In the genomic region with DNA sequence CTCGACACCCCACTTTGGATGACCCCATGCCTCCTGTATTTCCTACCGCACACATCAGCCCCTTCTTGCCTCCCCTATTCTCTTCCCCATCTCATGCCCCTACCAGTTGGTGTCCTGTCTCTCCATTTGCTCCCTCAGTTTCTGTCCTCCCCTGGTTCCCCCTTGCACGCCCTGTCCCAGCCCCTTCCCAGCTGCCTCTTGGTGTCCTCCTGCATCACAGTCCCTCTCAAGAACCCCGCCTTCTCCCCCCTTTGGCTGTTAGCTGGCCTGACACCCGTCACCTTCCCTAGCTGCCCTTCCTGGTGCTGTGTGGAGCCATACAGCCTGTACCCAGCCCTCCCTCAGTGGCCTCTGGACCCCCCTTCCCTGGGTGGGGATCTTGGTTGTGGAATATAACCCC, we compare ENCODE assay signal across 8 cellular contexts. TPM values are rescaled to one million over a fixed set of nuclear protein-coding genes. Genes with fewer than 3 reads are reported as not detected.
A peak's percentile ranks its signal among the peaks of the same experiment; 100 is the strongest.
DNase-seq lines count a peak whose midpoint lies in the region; ATAC-seq and TF ChIP-seq lines count a peak whose summit lies in the region.

No MANE protein-coding gene starts in this region.

- POLR2A ChIA-PET in CD4-positive, alpha-beta T cell (lab: Charles Lee), result no interaction called here
- POLR2A ChIA-PET in Panc1 (lab: Charles Lee), result no interaction called here

- H3K27me3 ChIP-seq in CD4-positive, alpha-beta T cell (ENCODE audit: control insufficient read depth, insufficient read depth, low read length), result peaks cover 50% of the 10 kb centered on the region
- H3K27me3 ChIP-seq in Panc1 (ENCODE audit: control insufficient read depth, insufficient read depth, low read length), result peaks cover 11% of the 10 kb centered on the region

- H3K4me3 ChIP-seq in Panc1 (ENCODE audit: low read depth in 2 of 2, low read length in 2 of 2), result peak overlapping the region; percentile 43 to 45

- H3K4me1 ChIP-seq in Panc1 (ENCODE audit: control insufficient read depth, insufficient read depth, low read length), result peaks cover 3% of the 10 kb centered on the region

- H3K4me1 Mint-ChIP-seq in CD4-positive, alpha-beta T cell (ENCODE audit: low read depth), result peaks cover 7% of the 10 kb centered on the region
- H3K4me1 Mint-ChIP-seq in progenitor cell of endocrine pancreas (ENCODE audit: low read depth), result no peaks in the 10 kb centered on the region

- CTCF ChIA-PET in CD4-positive, alpha-beta T cell (lab: Charles Lee), result no interaction called here
- CTCF ChIA-PET in Panc1 (lab: Charles Lee), result interaction anchor here (0.7 kb wide), 1 partner anchor 48 kb away, joined by 3 read pairs; no protein-coding TSS in a partner anchor

- H3K36me3 ChIP-seq in Panc1 (ENCODE audit: control insufficient read depth, insufficient read depth, low read length), result no peaks in the 10 kb centered on the region

- peak overlapping the region; percentile 10 for H3K4me3 Mint-ChIP-seq in CD4-positive, alpha-beta T cell
- peak overlapping the region; percentile 46 for H3K4me3 Mint-ChIP-seq in progenitor cell of endocrine pancreas (ENCODE audit: low read depth)

- no peak for ATAC-seq in CD4-positive, alpha-beta T cell (ENCODE audit: poor library complexity)
- ATAC-seq in Panc1, result no peak

- in situ Hi-C loops in Panc1 (cut with HindIII; ENCODE audit: low pct_unique_long_range_greater_than_20kb, low sequenced_read_pairs), result no loop called here

- BruUV-seq in Panc1 (replicated peaks; lab: Mats Ljungman, UMichigan), result no TSS peak

- H3K36me3 Mint-ChIP-seq in CD4-positive, alpha-beta T cell (ENCODE audit: low read depth), result no peaks in the 10 kb centered on the region
- H3K36me3 Mint-ChIP-seq in progenitor cell of endocrine pancreas (ENCODE audit: insufficient read depth), result no peaks in the 10 kb centered on the region

- H3K27ac ChIP-seq in CD4-positive, alpha-beta T cell (ENCODE audit: low read depth, low read length), result no peak overlapping the region
- H3K27ac ChIP-seq in Panc1 (ENCODE audit: low read length), result no peak overlapping the region

- H3K27ac Mint-ChIP-seq in CD4-positive, alpha-beta T cell, result no peak overlapping the region
- no peak overlapping the region for H3K27ac Mint-ChIP-seq in progenitor cell of endocrine pancreas

- no peak for TF ChIP-seq CTCF in CD4-positive, alpha-beta T cell (IDR thresholded peaks at IDR 0.05)
- no peak for TF ChIP-seq CTCF in Panc1 (IDR thresholded peaks at IDR 0.05)
- no peak for TF ChIP-seq CTCF in progenitor cell of endocrine pancreas (IDR thresholded peaks at IDR 0.05; ENCODE audit: unreplicated experiment)

- H3K9me3 ChIP-seq in CD4-positive, alpha-beta T cell (ENCODE audit: control insufficient read depth, low read length), result no peaks in the 10 kb centered on the region
- no peaks in the 10 kb centered on the region for H3K9me3 ChIP-seq in Panc1 (ENCODE audit: control insufficient read depth, insufficient read depth, low read depth, low read length)

- no peak for DNase-seq in CD4-positive, alpha-beta T cell
- DNase-seq in Panc1 (ENCODE audit: low read depth, low spot score) (no peak), globus pallidus (ENCODE audit: low spot score) (peak; percentile 80), progenitor cell of endocrine pancreas (ENCODE audit: low spot score, unreplicated experiment) (no peak), NAMALWA (ENCODE audit: low spot score) (no peak), NCI-H1048 (lab: John Stamatoyannopoulos, UW) (no peak), activated gamma-delta T cell (lab: John Stamatoyannopoulos, UW) (no peak), mesenteric fat pad (ENCODE audit: low spot score) (no peak)

- H3K27me3 Mint-ChIP-seq in CD4-positive, alpha-beta T cell, result peaks cover 78% of the 10 kb centered on the region
- peaks cover 69% of the 10 kb centered on the region for H3K27me3 Mint-ChIP-seq in progenitor cell of endocrine pancreas

- H3K9me3 Mint-ChIP-seq in CD4-positive, alpha-beta T cell, result no peaks in the 10 kb centered on the region
- no peaks in the 10 kb centered on the region for H3K9me3 Mint-ChIP-seq in progenitor cell of endocrine pancreas (ENCODE audit: low read depth)

- intact Hi-C loops in CD4-positive, alpha-beta T cell (cut with DNase I, micrococcal nuclease), result no loop called here
- intact Hi-C loops in Panc1 (cut with micrococcal nuclease; ENCODE audit: unreplicated experiment), result no loop called here

RNA-seq across cellular contexts. Expression of a gene that starts 41.5 kb away (rescaled TPM):
- not detected for total RNA-seq in CD4-positive, alpha-beta T cell
- total RNA-seq in Panc1 (2021; ENCODE audit: unreplicated experiment) (16.9 TPM), progenitor cell of endocrine pancreas (6.9 and 8.3 TPM in 2 replicates), mesenteric fat pad (11.5 TPM)
- polyA plus RNA-seq in Panc1 (2012; ENCODE audit: insufficient read length), result 14.6 TPM
